ENCODE assay signal across 8 cellular contexts in genomic region chr11:134207538-134208239, GRCh38. TPM values are rescaled to one million over a fixed set of nuclear protein-coding genes. Genes with fewer than 3 reads are reported as not detected.
DNase-seq lines count a peak whose midpoint lies in the region; ATAC-seq, FAIRE-seq and TF ChIP-seq lines count a peak whose summit lies in the region.

No MANE protein-coding gene starts in this region.

- H3K27me3 ChIP-seq in bronchial epithelial cell (ENCODE audit: control insufficient read depth, insufficient read depth, low read length) (no peaks in the 10 kb centered on the region), transverse colon (no peaks in the 10 kb centered on the region)

- no peaks in the 10 kb centered on the region for H3K4me1 ChIP-seq in transverse colon

- H3K36me3 ChIP-seq in bronchial epithelial cell (ENCODE audit: control insufficient read depth, insufficient read depth, low read length) (peaks cover 10% of the 10 kb centered on the region), transverse colon (peaks cover 0 to 34% (median 6%) of the 10 kb centered on the region in 4 donors)

- TF ChIP-seq EP300 in transverse colon (IDR thresholded peaks at IDR 0.05; ENCODE audit: low read depth): no peak

- TF ChIP-seq CTCF in bronchial epithelial cell (IDR thresholded peaks at IDR 0.05; ENCODE audit: insufficient read depth, low read length, severe bottlenecking): peak; percentile 46
- peak; percentile 58 to 80 (median 70) for TF ChIP-seq CTCF in transverse colon (IDR thresholded peaks at IDR 0.05)

- intact Hi-C loops in transverse colon (cut with DNase I; ENCODE audit: low total_unique reads): no loop called here

- peak; percentile 43 to 78 for DNase-seq in NCI-H526 (lab: John Stamatoyannopoulos, UW)
- DNase-seq in NCI-H526 treated with DMSO at 0.1 percent for 48 hours (lab: John Stamatoyannopoulos, UW): no peak
- peak; percentile 30 for DNase-seq in UCSD-AML1 (lab: John Stamatoyannopoulos, UW; ENCODE audit: unreplicated experiment)
- peak; percentile 18 for DNase-seq in bronchial epithelial cell (ENCODE audit: low read depth)
- DNase-seq in naive B cell: peak; percentile 53
- DNase-seq in transverse colon: peak; percentile 47

- H3K9me3 Mint-ChIP-seq in naive B cell: no peaks in the 10 kb centered on the region

- H3K4me1 Mint-ChIP-seq in naive B cell: peaks cover 0 to 4% (median 3%) of the 10 kb centered on the region in 3 donors

- H3K27ac Mint-ChIP-seq in naive B cell: no peak overlapping the region

- no peak overlapping the region for H3K4me3 Mint-ChIP-seq in naive B cell

- peaks cover 12 to 33% of the 10 kb centered on the region in 2 donors for H3K36me3 Mint-ChIP-seq in naive B cell

- H3K9me3 ChIP-seq in transverse colon: no peaks in the 10 kb centered on the region

- ATAC-seq in naive B cell (ENCODE audit: low read depth in 2 of 2): peak in 1 of 2 donors; percentile 36
- no peak for ATAC-seq in HG03342 (IDR thresholded peaks at IDR 0.05; ENCODE audit: unreplicated experiment)
- no peak for ATAC-seq in HG03280 (IDR thresholded peaks at IDR 0.05; ENCODE audit: unreplicated experiment)

- TF ChIP-seq POLR2A in transverse colon (IDR thresholded peaks at IDR 0.05): no peak

- WGBS in transverse colon (ENCODE audit: low coverage in 1 of 2), 2 donors: 83 to 88% methylated on average over 15 to 16 of the region's 16 CpGs

- no peaks in the 10 kb centered on the region for H3K27me3 Mint-ChIP-seq in naive B cell

- no peak for FAIRE-seq in bronchial epithelial cell (lab: Jason Lieb, UNC)

- in situ Hi-C loops in transverse colon (cut with MboI; ENCODE audit: low pct_ligation_motif_present in 1 of 4, low pct_unique_long_range_greater_than_20kb in 1 of 4, low sequenced_read_pairs in 3 of 4): no loop called here

- H3K4me3 ChIP-seq in bronchial epithelial cell (ENCODE audit: low read depth, low read length) (no peak overlapping the region), transverse colon (no peak overlapping the region)

- no peak overlapping the region for H3K27ac ChIP-seq in transverse colon

RNA-seq across cellular contexts. Expression of gene NCAPD3, which starts 16.1 kb away (rescaled TPM):
- total RNA-seq in bronchial epithelial cell (4.2 and 5.1 TPM in 2 replicates), transverse colon (10 to 100 TPM in 2 of 4 donors, 1 to 10 TPM in 2; 7.0 to 21.3 (median 13.8) TPM)
- 10 to 100 TPM in 2 of 6 donors, 1 to 10 TPM in 4; 6.2 to 13.2 (median 8.6) TPM for polyA plus RNA-seq in naive B cell (ENCODE audit: low read depth in 6 of 6)

RNA-seq across cellular contexts. Expression of gene VPS26B, which starts 16.8 kb away (rescaled TPM):
- 19.1 and 19.2 TPM in 2 replicates for total RNA-seq in bronchial epithelial cell
- 10 to 100 TPM; 12.1 to 18.2 (median 14.7) TPM for polyA plus RNA-seq in naive B cell (ENCODE audit: low read depth in 6 of 6)
- total RNA-seq in transverse colon: 10 to 100 TPM; 32.8 to 49.4 (median 44.6) TPM

RNA-seq across cellular contexts. Expression of gene THYN1, which starts 45.5 kb away (rescaled TPM):
- total RNA-seq in bronchial epithelial cell (34.3 and 60.3 TPM in 2 replicates), transverse colon (10 to 100 TPM; 16.1 to 39.3 (median 33.2) TPM)
- polyA plus RNA-seq in naive B cell (ENCODE audit: low read depth in 6 of 6): 100 to 1,000 TPM in 1 of 6 donors, 10 to 100 TPM in 5; 60.5 to 109 (median 71.1) TPM

RNA-seq across cellular contexts. Expression of gene ACAD8, which starts 45.7 kb away (rescaled TPM):
- total RNA-seq in bronchial epithelial cell: 13.3 and 17.9 TPM in 2 replicates
- polyA plus RNA-seq in naive B cell (ENCODE audit: low read depth in 6 of 6): 10 to 100 TPM; 13.0 to 17.1 (median 14.1) TPM
- 10 to 100 TPM; 34.8 to 59.1 (median 45.7) TPM for total RNA-seq in transverse colon
